In genomic region chr7:24964177-24964576, GRCh38 we compare ENCODE assay signal across 1 cellular context.
TF ChIP-seq lines count a peak whose summit lies in the region.

No MANE protein-coding gene starts in this region.

TF ChIP-seq in K562, 482 proteins besides CTCF, POLR2A, EP300 and RAD21:
- TF ChIP-seq PKNOX1 (IDR thresholded peaks at IDR 0.05) (peak; percentile 53), HMGXB4 (CRISPR knock-in tag; IDR thresholded peaks at IDR 0.05) (no peak), TRIM28 (IDR thresholded peaks at IDR 0.05) (no peak), MTF1 (CRISPR knock-in tag; IDR thresholded peaks at IDR 0.05; ENCODE audit: borderline replicate concordance) (no peak), PML (IDR thresholded peaks at IDR 0.05; ENCODE audit: low read length) (no peak), BHLHE40 (IDR thresholded peaks at IDR 0.05; ENCODE audit: low read length) (no peak), PRDM10 (IDR thresholded peaks at IDR 0.05; ENCODE audit: partially characterized antibody) (no peak), ATF3 (IDR thresholded peaks at IDR 0.05) (peak; percentile 11; the same call in 1 of the 2 replicates), ATF3 (CRISPR knock-in tag; conservative IDR thresholded peaks at IDR 0.05) (no peak), CCNT2 (IDR thresholded peaks at IDR 0.05; ENCODE audit: borderline replicate concordance, extremely low read depth, insufficient read length, low read depth, low read length) (no peak), TOE1 (IDR thresholded peaks at IDR 0.05; ENCODE audit: borderline replicate concordance) (no peak), TOE1 (CRISPR knock-in tag; IDR thresholded peaks at IDR 0.05; ENCODE audit: borderline replicate concordance, low read depth) (no peak), CREM (IDR thresholded peaks at IDR 0.05; ENCODE audit: low read depth) (no peak), ZNF639 (CRISPR knock-in tag; conservative IDR thresholded peaks at IDR 0.05 in 1 of 2, IDR thresholded peaks at IDR 0.05 in 1 of 2) (no peak), ZNF512 (tag; IDR thresholded peaks at IDR 0.05) (no peak), RBM34 (IDR thresholded peaks at IDR 0.05; ENCODE audit: borderline replicate concordance, insufficient read depth, low read length) (no peak), MGA (IDR thresholded peaks at IDR 0.05) (no peak), KLF1 (tag; IDR thresholded peaks at IDR 0.05) (no peak), PCBP2 (IDR thresholded peaks at IDR 0.05; ENCODE audit: low read depth, low read length, poor library complexity, severe bottlenecking) (no peak), LCOR (CRISPR knock-in tag; IDR thresholded peaks at IDR 0.05) (no peak), RFX5 (IDR thresholded peaks at IDR 0.05; ENCODE audit: low read depth, low read length) (no peak), THRAP3 (IDR thresholded peaks at IDR 0.05; ENCODE audit: borderline replicate concordance) (no peak), U2AF1 (optimal IDR thresholded peaks at IDR 0.05; ENCODE audit: low read depth, low read length) (no peak), MEIS2 (IDR thresholded peaks at IDR 0.05; ENCODE audit: partially characterized antibody) (peak; percentile 74), SAP30 (IDR thresholded peaks at IDR 0.05; ENCODE audit: borderline replicate concordance, insufficient read depth, low read depth, low read length, poor library complexity, severe bottlenecking) (no peak), CBX2 (IDR thresholded peaks at IDR 0.05; ENCODE audit: insufficient read depth, low read length, poor library complexity, severe bottlenecking) (no peak), ARNT (IDR thresholded peaks at IDR 0.05) (no peak), SMAD3 (CRISPR knock-in tag; conservative IDR thresholded peaks at IDR 0.05) (no peak), RBM39 (optimal IDR thresholded peaks at IDR 0.05; ENCODE audit: low read depth, low read length) (no peak), JUND (IDR thresholded peaks at IDR 0.05; ENCODE audit: borderline replicate concordance, low read depth, low read length) (no peak), JUND (tag; IDR thresholded peaks at IDR 0.05; ENCODE audit: borderline replicate concordance, low read depth, low read length) (peak; percentile 31; the same call in 1 of the 3 replicates)
TF ChIP-seq in K562: peak in this region for 4.
